12 cellular contexts compared by ENCODE assay signal in the genomic region with DNA sequence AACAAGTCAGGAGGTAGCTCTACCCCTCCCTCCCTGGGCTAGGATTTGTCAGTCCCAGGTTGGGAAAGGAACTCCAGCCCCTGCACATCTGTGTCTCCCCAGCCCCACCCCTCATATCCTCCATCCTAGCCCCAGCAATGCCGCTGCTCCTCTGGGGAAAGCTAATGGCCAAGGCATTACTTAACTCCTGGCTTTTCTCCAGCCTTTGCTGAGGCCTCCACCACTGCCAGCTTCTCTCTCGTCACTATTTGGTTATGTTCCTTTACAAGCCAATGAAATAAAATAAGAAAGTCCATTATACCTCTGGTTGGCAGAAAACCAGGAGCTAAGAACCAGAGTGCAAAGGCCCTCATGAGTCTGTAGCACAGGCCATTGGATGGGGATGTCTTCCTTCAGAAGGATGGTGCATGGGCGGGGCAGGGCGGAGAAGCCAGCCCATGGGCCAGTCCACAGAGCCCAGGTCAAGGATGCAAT.
A peak's percentile ranks its signal among the peaks of the same experiment; 100 is the strongest.
DNase-seq lines count a peak whose midpoint lies in the region; ATAC-seq, FAIRE-seq and TF ChIP-seq lines count a peak whose summit lies in the region.
"Had no signal": no experiment of that assay in that cellular context is flagged by ENCODE, and none has a peak within 500 bp of the region (broad histone marks: within the 10 kb centered on the region; RNA-seq: fewer than 3 reads in every experiment).

No MANE protein-coding gene starts in this region.

- H4K8ac ChIP-seq in IMR-90 (ENCODE audit: low read depth in 2 of 2, low read length in 2 of 2): no peak overlapping the region

- H3K9me3 ChIP-seq in IMR-90 (ENCODE audit: control insufficient read depth, insufficient read depth, low read length) (no peaks in the 10 kb centered on the region), ascending aorta (no peaks in the 10 kb centered on the region), heart right ventricle (no peaks in the 10 kb centered on the region)
- H3K9me3 ChIP-seq: SJSA1 had no signal

- dilution Hi-C loops in IMR-90 (cut with HindIII; ENCODE audit: low sequenced_read_pairs, unreplicated experiment): no loop called here

- TF ChIP-seq POLR2A in IMR-90 (IDR thresholded peaks at IDR 0.05; ENCODE audit: low read depth, low read length): no peak

- no peaks in the 10 kb centered on the region for H4K20me1 ChIP-seq in IMR-90 (ENCODE audit: insufficient read depth, low read length)

- H2BK120ac ChIP-seq in IMR-90 (ENCODE audit: low read depth, low read length): no peak overlapping the region

- ATAC-seq in IMR-90 (ENCODE audit: low read depth) (no peak), heart right ventricle (peak; percentile 60 to 80 (median 69)), HG02610 (IDR thresholded peaks at IDR 0.05; ENCODE audit: unreplicated experiment) (no peak), HG02938 (IDR thresholded peaks at IDR 0.05; ENCODE audit: unreplicated experiment) (no peak)
- ATAC-seq: activated T-cell treated with anti-CD3 and anti-CD28 coated beads, Interleukin-2, amount 50 U/mL, for 72 hours had no signal

- no peak overlapping the region for H3K14ac ChIP-seq in IMR-90 (replicated peaks; ENCODE audit: low read depth, low read length)

- intact Hi-C loops in IMR-90 (cut with micrococcal nuclease): no loop called here
- intact Hi-C loops in ascending aorta (cut with DNase I): no loop called here
- intact Hi-C loops in heart right ventricle (cut with DNase I): loop anchor here in 1 of 10 donors (10.0 kb wide), 1 partner anchor 319 kb away; a partner anchor contains a TSS

- in situ Hi-C loops in IMR-90 (cut with MboI; ENCODE audit: low sequenced_read_pairs): no loop called here

- H3K27ac ChIP-seq in IMR-90 (ENCODE audit: insufficient read depth, low read length) (no peak overlapping the region), ascending aorta (peak overlapping the region; percentile 79 to 88), heart right ventricle (peak overlapping the region in 6 of 10 donors; percentile 11 to 84 (median 67)), substantia nigra (ENCODE audit: low read depth, low read length, poor library complexity, severe bottlenecking) (no peak overlapping the region)
- H3K27ac ChIP-seq: SJSA1 had no signal

- H2AK5ac ChIP-seq in IMR-90 (ENCODE audit: low read depth, low read length): no peak overlapping the region

- H3K36me3 ChIP-seq in IMR-90 (ENCODE audit: control insufficient read depth, insufficient read depth, low read length) (no peaks in the 10 kb centered on the region), ascending aorta (no peaks in the 10 kb centered on the region), heart right ventricle (no peaks in the 10 kb centered on the region)
- H3K36me3 ChIP-seq: SJSA1 had no signal

- H2BK15ac ChIP-seq in IMR-90 (ENCODE audit: low read depth, low read length): no peak overlapping the region

- H3K4me3 ChIP-seq in IMR-90 (ENCODE audit: insufficient read depth, low read depth, low read length) (no peak overlapping the region), ascending aorta (no peak overlapping the region), heart right ventricle (no peak overlapping the region)
- H3K4me3 ChIP-seq: SJSA1 had no signal

- no peak overlapping the region for H3K23ac ChIP-seq in IMR-90 (ENCODE audit: low read depth, low read length)

- no peak for FAIRE-seq in HTR-8/SVneo (lab: Jason Lieb, UNC)

- peak; percentile 43 for DNase-seq in IMR-90
- DNase-seq in ascending aorta (ENCODE audit: low spot score in 2 of 2): peak; percentile 27 to 86
- DNase-seq in heart right ventricle: peak; percentile 40 to 67
- DNase-seq in substantia nigra (lab: John Stamatoyannopoulos, UW): peak in 25 of 49 donors; percentile 12 to 70 (median 37)
- DNase-seq in HTR-8/SVneo (ENCODE audit: insufficient read length, low spot score): no peak
- DNase-seq in SHP77 treated with DMSO at 0.1 percent for 48 hours (lab: John Stamatoyannopoulos, UW): no peak
- DNase-seq: activated T-cell treated with anti-CD3 and anti-CD28 coated beads, Interleukin-2, amount 50 U/mL, for 72 hours; cerebellar nuclear complex; NCI-H526 had no signal

- WGBS in IMR-90 (ENCODE audit: extremely low coverage in 2 of 2, insufficient read length in 1 of 2), 2 experiments: no CpG with 5 or more reads among the region's 4 CpGs
- 57 to 59% methylated on average over 4 of the region's 4 CpGs for WGBS in heart right ventricle, 2 donors

- H4K91ac ChIP-seq in IMR-90 (ENCODE audit: insufficient read depth, low read depth, low read length): no peak overlapping the region

- no peak overlapping the region for H2BK20ac ChIP-seq in IMR-90 (ENCODE audit: low read depth, low read length)

- no peak overlapping the region for H3K4ac ChIP-seq in IMR-90 (ENCODE audit: low read depth, low read length)

- POLR2A ChIA-PET in IMR-90 (lab: Charles Lee; ENCODE audit: unreplicated experiment): no interaction called here

- no peak overlapping the region for H2AK9ac ChIP-seq in IMR-90 (replicated peaks; ENCODE audit: low read depth, low read length, poor library complexity)

- H4K5ac ChIP-seq in IMR-90 (ENCODE audit: low read depth, low read length): no peak overlapping the region

- no peak overlapping the region for H3K56ac ChIP-seq in IMR-90 (ENCODE audit: extremely low read depth, insufficient read depth, low read length)

- no TSS peak for BruUV-seq in IMR-90 (replicated peaks; lab: Mats Ljungman, UMichigan)

- no peak overlapping the region for H2AFZ ChIP-seq in IMR-90 (replicated peaks; ENCODE audit: low read length, poor library complexity)

- H3K18ac ChIP-seq in IMR-90 (ENCODE audit: low read depth, low read length): no peak overlapping the region

- H3K4me2 ChIP-seq in IMR-90 (ENCODE audit: low read depth, low read length): no peak overlapping the region

- H3K4me1 ChIP-seq in IMR-90 (ENCODE audit: control insufficient read depth, insufficient read depth, low read length): peaks cover 5% of the 10 kb centered on the region
- peaks cover 11 to 37% of the 10 kb centered on the region in 2 donors for H3K4me1 ChIP-seq in ascending aorta
- H3K4me1 ChIP-seq in heart right ventricle: peaks cover 3 to 66% (median 44%) of the 10 kb centered on the region in 9 donors

- peaks cover 6% of the 10 kb centered on the region; the same call in 1 of the 2 replicates for H3K9me1 ChIP-seq in IMR-90 (ENCODE audit: insufficient read depth, low read length)

- no peaks in the 10 kb centered on the region for H3K27me3 ChIP-seq in IMR-90 (ENCODE audit: control insufficient read depth, insufficient read depth, low read length)
- no peaks in the 10 kb centered on the region for H3K27me3 ChIP-seq in ascending aorta
- no peaks in the 10 kb centered on the region for H3K27me3 ChIP-seq in heart right ventricle
- H3K27me3 ChIP-seq: SJSA1 had no signal

- CTCF ChIA-PET in IMR-90 (lab: Yijun Ruan, JAX): no interaction called here

- TF ChIP-seq CTCF in IMR-90 (conservative IDR thresholded peaks at IDR 0.05; ENCODE audit: low read depth, low read length) (no peak), ascending aorta (IDR thresholded peaks at IDR 0.05) (no peak), heart right ventricle (IDR thresholded peaks at IDR 0.05) (no peak)

- H3K9ac ChIP-seq in IMR-90 (ENCODE audit: low read depth, low read length): no peak overlapping the region

- H3K79me1 ChIP-seq in IMR-90 (ENCODE audit: low read depth in 1 of 2, low read length in 2 of 2): 0 out of 4 replicates have a peak, but pooled peaks cover 0 to 5% of the 10 kb centered on the region in 2 experiments

- TF ChIP-seq RAD21 in IMR-90 (IDR thresholded peaks at IDR 0.05; ENCODE audit: low read length): no peak

- H2BK5ac ChIP-seq in IMR-90 (ENCODE audit: low read depth, low read length, poor library complexity, severe bottlenecking): no peak overlapping the region

TF ChIP-seq in IMR-90, 13 proteins besides CTCF, POLR2A, EP300 and RAD21:
- TF ChIP-seq, protein P1, sequence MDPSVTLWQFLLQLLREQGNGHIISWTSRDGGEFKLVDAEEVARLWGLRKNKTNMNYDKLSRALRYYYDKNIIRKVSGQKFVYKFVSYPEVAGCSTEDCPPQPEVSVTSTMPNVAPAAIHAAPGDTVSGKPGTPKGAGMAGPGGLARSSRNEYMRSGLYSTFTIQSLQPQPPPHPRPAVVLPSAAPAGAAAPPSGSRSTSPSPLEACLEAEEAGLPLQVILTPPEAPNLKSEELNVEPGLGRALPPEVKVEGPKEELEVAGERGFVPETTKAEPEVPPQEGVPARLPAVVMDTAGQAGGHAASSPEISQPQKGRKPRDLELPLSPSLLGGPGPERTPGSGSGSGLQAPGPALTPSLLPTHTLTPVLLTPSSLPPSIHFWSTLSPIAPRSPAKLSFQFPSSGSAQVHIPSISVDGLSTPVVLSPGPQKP (IDR thresholded peaks at IDR 0.05; ENCODE audit: borderline replicate concordance, low read depth, low read length): no peak
- TF ChIP-seq FOS (IDR thresholded peaks at IDR 0.05; ENCODE audit: low read depth, low read length) (no peak), MAFK (IDR thresholded peaks at IDR 0.05; ENCODE audit: low read depth, low read length) (no peak), RCOR1 (IDR thresholded peaks at IDR 0.05; ENCODE audit: insufficient replicate concordance, low read length) (no peak), BHLHE40 (IDR thresholded peaks at IDR 0.05; ENCODE audit: low read depth, low read length) (no peak), SMC3 (IDR thresholded peaks at IDR 0.05; ENCODE audit: low read depth, low read length) (no peak), CHD1 (IDR thresholded peaks at IDR 0.05; ENCODE audit: low read depth, low read length) (no peak), CEBPB (IDR thresholded peaks at IDR 0.05; ENCODE audit: low read depth, low read length) (no peak), NFE2L2 (IDR thresholded peaks at IDR 0.05; ENCODE audit: low read depth, low read length) (no peak), RFX5 (IDR thresholded peaks at IDR 0.05; ENCODE audit: low read depth, low read length) (no peak), MXI1 (IDR thresholded peaks at IDR 0.05; ENCODE audit: borderline replicate concordance, low read depth, low read length) (no peak)
- TF ChIP-seq, protein P2, sequence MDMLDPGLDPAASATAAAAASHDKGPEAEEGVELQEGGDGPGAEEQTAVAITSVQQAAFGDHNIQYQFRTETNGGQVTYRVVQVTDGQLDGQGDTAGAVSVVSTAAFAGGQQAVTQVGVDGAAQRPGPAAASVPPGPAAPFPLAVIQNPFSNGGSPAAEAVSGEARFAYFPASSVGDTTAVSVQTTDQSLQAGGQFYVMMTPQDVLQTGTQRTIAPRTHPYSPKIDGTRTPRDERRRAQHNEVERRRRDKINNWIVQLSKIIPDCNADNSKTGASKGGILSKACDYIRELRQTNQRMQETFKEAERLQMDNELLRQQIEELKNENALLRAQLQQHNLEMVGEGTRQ (IDR thresholded peaks at IDR 0.05; ENCODE audit: low read depth, low read length): no peak
TF ChIP-seq in IMR-90: peak in this region for 0.

Comparison
In these comparisons a context has a peak if more than half of its experiments do, and no peak if none do; other contexts are left out.
1. ATAC-seq: peak in heart right ventricle (8 of 8); none in IMR-90 (single experiment), HG02610 (single experiment) and HG02938 (single experiment).
2. DNase-seq: peak in IMR-90 (single experiment), ascending aorta (2 of 2), heart right ventricle (2 of 2) and substantia nigra (25 of 49); none in HTR-8/SVneo (single experiment) and SHP77 treated with DMSO at 0.1 percent for 48 hours (single experiment).
3. H3K27ac ChIP-seq: peak in ascending aorta (2 of 2) and heart right ventricle (6 of 10); none in IMR-90 (single experiment) and substantia nigra (single experiment).